In genomic region chr5:157265714-157266285, GRCh38 we compare ENCODE assay signal across 1 cellular context.
TF ChIP-seq lines count a peak whose summit lies in the region.

Gene CYFIP2, plus strand, starts transcription at chr5:157266123. Its CDS starts 19,239 bp downstream, at chr5:157285362.

TF ChIP-seq in WTC11, 78 proteins besides CTCF, POLR2A, EP300 and RAD21 (continued from another document):
- TF ChIP-seq E2F1 (CRISPR knock-in tag; IDR thresholded peaks at IDR 0.05) (no peak), MLX (CRISPR knock-in tag; IDR thresholded peaks at IDR 0.05) (no peak), NR3C1 (CRISPR knock-in tag; conservative IDR thresholded peaks at IDR 0.05; ENCODE audit: low read depth) (no peak), TCF7 (CRISPR knock-in tag; IDR thresholded peaks at IDR 0.05; ENCODE audit: low read depth) (no peak), KAT7 (CRISPR knock-in tag; IDR thresholded peaks at IDR 0.05; ENCODE audit: borderline replicate concordance) (no peak)
